In the genomic region with DNA sequence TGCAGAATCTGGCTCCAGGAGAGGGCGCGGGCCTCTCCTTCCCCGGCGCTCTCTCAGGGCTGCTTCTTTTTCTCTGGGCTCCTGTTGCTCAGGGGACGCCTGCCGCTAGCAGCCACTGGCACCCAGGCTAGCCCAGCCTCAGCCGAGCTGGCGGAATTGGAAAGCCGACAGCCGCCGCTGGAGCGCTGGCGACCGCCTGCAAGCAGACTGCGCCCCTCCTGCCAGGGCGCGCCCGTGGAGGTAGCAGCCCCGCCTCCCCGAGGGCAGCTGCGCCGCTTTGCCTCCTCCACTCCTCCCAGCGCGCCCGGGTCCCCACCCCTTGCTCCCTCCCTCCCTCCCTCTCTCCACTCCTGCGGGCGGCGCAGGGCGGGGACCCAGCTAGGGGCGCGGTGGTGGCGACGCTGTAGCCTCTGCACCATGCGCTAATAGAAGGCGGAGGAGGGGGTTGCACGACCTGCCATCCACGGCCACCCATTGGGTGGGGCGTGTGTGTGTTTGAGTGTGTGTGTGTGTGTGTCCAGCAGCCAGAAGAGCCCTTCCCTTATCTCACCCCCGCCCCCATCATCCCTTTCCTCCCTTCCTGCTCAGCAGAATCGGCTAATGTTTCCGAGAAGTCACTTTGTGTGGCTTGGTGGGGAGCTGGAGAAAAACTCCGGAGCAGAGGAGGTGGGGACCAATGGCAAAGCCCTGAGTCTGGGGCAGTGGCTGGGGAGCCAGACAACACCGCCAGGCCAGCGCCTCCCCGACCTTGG, we compare ENCODE assay signal across 1 cellular context.
A peak's percentile ranks its signal among the peaks of the same experiment; 100 is the strongest.
TF ChIP-seq lines count a peak whose summit lies in the region.

TSS of gene SCN9A (minus strand) at position 209 of the 752 bp plus-strand sequence. CDS start 64,188 bp downstream, outside the sequence.

TF ChIP-seq in K562, 482 proteins besides CTCF, POLR2A, EP300 and RAD21 (continued from another document and continues in another):
- TF ChIP-seq THRB (CRISPR knock-in tag; conservative IDR thresholded peaks at IDR 0.05) = peak; percentile 80; the same call in 1 of the 2 replicates
- TF ChIP-seq, protein P1, sequence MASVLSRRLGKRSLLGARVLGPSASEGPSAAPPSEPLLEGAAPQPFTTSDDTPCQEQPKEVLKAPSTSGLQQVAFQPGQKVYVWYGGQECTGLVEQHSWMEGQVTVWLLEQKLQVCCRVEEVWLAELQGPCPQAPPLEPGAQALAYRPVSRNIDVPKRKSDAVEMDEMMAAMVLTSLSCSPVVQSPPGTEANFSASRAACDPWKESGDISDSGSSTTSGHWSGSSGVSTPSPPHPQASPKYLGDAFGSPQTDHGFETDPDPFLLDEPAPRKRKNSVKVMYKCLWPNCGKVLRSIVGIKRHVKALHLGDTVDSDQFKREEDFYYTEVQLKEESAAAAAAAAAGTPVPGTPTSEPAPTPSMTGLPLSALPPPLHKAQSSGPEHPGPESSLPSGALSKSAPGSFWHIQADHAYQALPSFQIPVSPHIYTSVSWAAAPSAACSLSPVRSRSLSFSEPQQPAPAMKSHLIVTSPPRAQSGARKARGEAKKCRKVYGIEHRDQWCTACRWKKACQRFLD (CRISPR knock-in tag; IDR thresholded peaks at IDR 0.05) = peak; percentile 88
- peak; percentile 54; the same call in 1 of the 2 replicates for TF ChIP-seq RREB1 (CRISPR knock-in tag; IDR thresholded peaks at IDR 0.05)
- TF ChIP-seq CREB1 (IDR thresholded peaks at IDR 0.05) = peak; percentile 83
- peak; percentile 80 for TF ChIP-seq CREB1 (CRISPR knock-in tag; IDR thresholded peaks at IDR 0.05)
- TF ChIP-seq ZNF24 (IDR thresholded peaks at IDR 0.05) = peak; percentile 85
- TF ChIP-seq NFATC3 (IDR thresholded peaks at IDR 0.05) = peak; percentile 55; the same call in 1 of the 2 replicates
- no peak for TF ChIP-seq XRCC3 (IDR thresholded peaks at IDR 0.05)
- TF ChIP-seq ADNP (tag; IDR thresholded peaks at IDR 0.05) = no peak
- no peak for TF ChIP-seq BRF1 (IDR thresholded peaks at IDR 0.05; ENCODE audit: borderline replicate concordance, extremely low read depth, insufficient read length)
- peak; percentile 68 for TF ChIP-seq NFIC (IDR thresholded peaks at IDR 0.05)
- peak; percentile 69 to 89 for TF ChIP-seq FOXK2 (conservative IDR thresholded peaks at IDR 0.05 in 1 of 2, IDR thresholded peaks at IDR 0.05 in 1 of 2; ENCODE audit: low read depth in 2 of 2)
- 0 out of 2 replicates have a peak, but pooled peaks have one; percentile 35 for TF ChIP-seq PML (IDR thresholded peaks at IDR 0.05; ENCODE audit: low read length)
- TF ChIP-seq EP400 (IDR thresholded peaks at IDR 0.05) = peak; percentile 90
- TF ChIP-seq TRIM24 (IDR thresholded peaks at IDR 0.05) = peak; percentile 68 to 88
- TF ChIP-seq ZNF263 (CRISPR knock-in tag; IDR thresholded peaks at IDR 0.05; ENCODE audit: borderline replicate concordance) = peak; percentile 21; the same call in 1 of the 2 replicates
- peak; percentile 58 for TF ChIP-seq L3MBTL2 (IDR thresholded peaks at IDR 0.05)
- TF ChIP-seq ZFPM2 (CRISPR knock-in tag; IDR thresholded peaks at IDR 0.05) = no peak
- TF ChIP-seq KDM1A (IDR thresholded peaks at IDR 0.05) = peak; percentile 80 to 88
- TF ChIP-seq ELF4 (CRISPR knock-in tag; IDR thresholded peaks at IDR 0.05) = peak; percentile 88; the same call in 1 of the 2 replicates
- peak; percentile 56; the same call in 1 of the 2 replicates for TF ChIP-seq ZNF589 (CRISPR knock-in tag; IDR thresholded peaks at IDR 0.05; ENCODE audit: low read depth)
- TF ChIP-seq MEF2A (IDR thresholded peaks at IDR 0.05; ENCODE audit: control insufficient read depth, low read depth, low read length) = no peak
- TF ChIP-seq TCF3 (CRISPR knock-in tag; IDR thresholded peaks at IDR 0.05) = peak; percentile 79
- peak; percentile 57 for TF ChIP-seq TAL1 (IDR thresholded peaks at IDR 0.05)
- no peak for TF ChIP-seq TAF7 (tag; IDR thresholded peaks at IDR 0.05)
- TF ChIP-seq SPI1 (IDR thresholded peaks at IDR 0.05; ENCODE audit: borderline replicate concordance, low read depth, low read length) = no peak
- TF ChIP-seq REST (CRISPR knock-in tag; IDR thresholded peaks at IDR 0.05; ENCODE audit: low read depth) = 0 out of 2 replicates have a peak, but pooled peaks have one; percentile 28
- 0 out of 2 replicates have a peak, but pooled peaks have one; percentile 40 for TF ChIP-seq GABPA (tag; conservative IDR thresholded peaks at IDR 0.05; ENCODE audit: low read depth)
- no peak for TF ChIP-seq NR2C1 (IDR thresholded peaks at IDR 0.05)
- peak; percentile 41 for TF ChIP-seq NR2C1 (tag; IDR thresholded peaks at IDR 0.05)
- peak; percentile 42; the same call in 1 of the 2 replicates for TF ChIP-seq ZNF644 (tag; IDR thresholded peaks at IDR 0.05; ENCODE audit: low read depth)
- peak; percentile 48; the same call in 1 of the 2 replicates for TF ChIP-seq C11orf30 (IDR thresholded peaks at IDR 0.05; ENCODE audit: low read depth)
- TF ChIP-seq FOXP1 (CRISPR knock-in tag; IDR thresholded peaks at IDR 0.05) = peak; percentile 75; the same call in 1 of the 2 replicates
- no peak for TF ChIP-seq FOS (IDR thresholded peaks at IDR 0.05; ENCODE audit: extremely low read depth, insufficient read length)
- TF ChIP-seq ARID1B (IDR thresholded peaks at IDR 0.05) = peak; percentile 95
- TF ChIP-seq BRD4 (IDR thresholded peaks at IDR 0.05) = peak; percentile 24; the same call in 1 of the 2 replicates
- TF ChIP-seq, protein P2, sequence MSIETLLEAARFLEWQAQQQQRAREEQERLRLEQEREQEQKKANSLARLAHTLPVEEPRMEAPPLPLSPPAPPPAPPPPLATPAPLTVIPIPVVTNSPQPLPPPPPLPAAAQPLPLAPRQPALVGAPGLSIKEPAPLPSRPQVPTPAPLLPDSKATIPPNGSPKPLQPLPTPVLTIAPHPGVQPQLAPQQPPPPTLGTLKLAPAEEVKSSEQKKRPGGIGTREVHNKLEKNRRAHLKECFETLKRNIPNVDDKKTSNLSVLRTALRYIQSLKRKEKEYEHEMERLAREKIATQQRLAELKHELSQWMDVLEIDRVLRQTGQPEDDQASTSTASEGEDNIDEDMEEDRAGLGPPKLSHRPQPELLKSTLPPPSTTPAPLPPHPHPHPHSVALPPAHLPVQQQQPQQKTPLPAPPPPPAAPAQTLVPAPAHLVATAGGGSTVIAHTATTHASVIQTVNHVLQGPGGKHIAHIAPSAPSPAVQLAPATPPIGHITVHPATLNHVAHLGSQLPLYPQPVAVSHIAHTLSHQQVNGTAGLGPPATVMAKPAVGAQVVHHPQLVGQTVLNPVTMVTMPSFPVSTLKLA (conservative IDR thresholded peaks at IDR 0.05) = peak; percentile 88 to 94
- TF ChIP-seq ZNF232 (CRISPR knock-in tag; IDR thresholded peaks at IDR 0.05) = no peak
- TF ChIP-seq SMARCE1 (IDR thresholded peaks at IDR 0.05) = peak; percentile 95
- TF ChIP-seq, protein P3, sequence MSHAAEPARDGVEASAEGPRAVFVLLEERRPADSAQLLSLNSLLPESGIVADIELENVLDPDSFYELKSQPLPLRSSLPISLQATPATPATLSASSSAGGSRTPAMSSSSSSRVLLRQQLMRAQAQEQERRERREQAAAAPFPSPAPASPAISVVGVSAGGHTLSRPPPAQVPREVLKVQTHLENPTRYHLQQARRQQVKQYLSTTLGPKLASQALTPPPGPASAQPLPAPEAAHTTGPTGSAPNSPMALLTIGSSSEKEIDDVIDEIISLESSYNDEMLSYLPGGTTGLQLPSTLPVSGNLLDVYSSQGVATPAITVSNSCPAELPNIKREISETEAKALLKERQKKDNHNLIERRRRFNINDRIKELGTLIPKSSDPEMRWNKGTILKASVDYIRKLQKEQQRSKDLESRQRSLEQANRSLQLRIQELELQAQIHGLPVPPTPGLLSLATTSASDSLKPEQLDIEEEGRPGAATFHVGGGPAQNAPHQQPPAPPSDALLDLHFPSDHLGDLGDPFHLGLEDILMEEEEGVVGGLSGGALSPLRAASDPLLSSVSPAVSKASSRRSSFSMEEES (CRISPR knock-in tag; IDR thresholded peaks at IDR 0.05) = no peak
- TF ChIP-seq, protein P4, sequence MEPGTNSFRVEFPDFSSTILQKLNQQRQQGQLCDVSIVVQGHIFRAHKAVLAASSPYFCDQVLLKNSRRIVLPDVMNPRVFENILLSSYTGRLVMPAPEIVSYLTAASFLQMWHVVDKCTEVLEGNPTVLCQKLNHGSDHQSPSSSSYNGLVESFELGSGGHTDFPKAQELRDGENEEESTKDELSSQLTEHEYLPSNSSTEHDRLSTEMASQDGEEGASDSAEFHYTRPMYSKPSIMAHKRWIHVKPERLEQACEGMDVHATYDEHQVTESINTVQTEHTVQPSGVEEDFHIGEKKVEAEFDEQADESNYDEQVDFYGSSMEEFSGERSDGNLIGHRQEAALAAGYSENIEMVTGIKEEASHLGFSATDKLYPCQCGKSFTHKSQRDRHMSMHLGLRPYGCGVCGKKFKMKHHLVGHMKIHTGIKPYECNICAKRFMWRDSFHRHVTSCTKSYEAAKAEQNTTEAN (CRISPR knock-in tag; IDR thresholded peaks at IDR 0.05) = peak; percentile 80; the same call in 1 of the 2 replicates
- peak; percentile 39 for TF ChIP-seq NFYB (IDR thresholded peaks at IDR 0.05; ENCODE audit: extremely low read depth, insufficient read length)
- TF ChIP-seq MAFG (tag; conservative IDR thresholded peaks at IDR 0.05) = peak; percentile 55
- TF ChIP-seq, protein P5, sequence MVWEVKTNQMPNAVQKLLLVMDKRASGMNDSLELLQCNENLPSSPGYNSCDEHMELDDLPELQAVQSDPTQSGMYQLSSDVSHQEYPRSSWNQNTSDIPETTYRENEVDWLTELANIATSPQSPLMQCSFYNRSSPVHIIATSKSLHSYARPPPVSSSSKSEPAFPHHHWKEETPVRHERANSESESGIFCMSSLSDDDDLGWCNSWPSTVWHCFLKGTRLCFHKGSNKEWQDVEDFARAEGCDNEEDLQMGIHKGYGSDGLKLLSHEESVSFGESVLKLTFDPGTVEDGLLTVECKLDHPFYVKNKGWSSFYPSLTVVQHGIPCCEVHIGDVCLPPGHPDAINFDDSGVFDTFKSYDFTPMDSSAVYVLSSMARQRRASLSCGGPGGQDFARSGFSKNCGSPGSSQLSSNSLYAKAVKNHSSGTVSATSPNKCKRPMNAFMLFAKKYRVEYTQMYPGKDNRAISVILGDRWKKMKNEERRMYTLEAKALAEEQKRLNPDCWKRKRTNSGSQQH (CRISPR knock-in tag; IDR thresholded peaks at IDR 0.05) = 0 out of 2 replicates have a peak, but pooled peaks have one; percentile 74
